In genomic region chr20:62412194-62413024, GRCh38 we compare ENCODE assay signal across 1 cellular context.
TF ChIP-seq lines count a peak whose summit lies in the region.

No MANE protein-coding gene starts in this region.

TF ChIP-seq in HepG2, 621 proteins besides CTCF, POLR2A, EP300 and RAD21 (continued from another document and continues in another):
- TF ChIP-seq ZNF784 (CRISPR knock-in tag; IDR thresholded peaks at IDR 0.05; ENCODE audit: borderline replicate concordance) (no peak), ZNF841 (CRISPR knock-in tag; IDR thresholded peaks at IDR 0.05; ENCODE audit: borderline replicate concordance) (no peak), MED8 (CRISPR knock-in tag; IDR thresholded peaks at IDR 0.05; ENCODE audit: insufficient replicate concordance) (no peak), ZNF704 (CRISPR knock-in tag; IDR thresholded peaks at IDR 0.05; ENCODE audit: borderline replicate concordance) (no peak), ZNF703 (CRISPR knock-in tag; IDR thresholded peaks at IDR 0.05; ENCODE audit: borderline replicate concordance) (no peak), ZFP62 (CRISPR knock-in tag; IDR thresholded peaks at IDR 0.05) (no peak), ZNF276 (CRISPR knock-in tag; IDR thresholded peaks at IDR 0.05; ENCODE audit: low read depth) (no peak), ZIK1 (CRISPR knock-in tag; IDR thresholded peaks at IDR 0.05; ENCODE audit: borderline replicate concordance, low read depth) (no peak), ZNF207 (IDR thresholded peaks at IDR 0.05; ENCODE audit: borderline replicate concordance) (no peak), RARG (CRISPR knock-in tag; IDR thresholded peaks at IDR 0.05; ENCODE audit: low read depth) (no peak), NFKB2 (CRISPR knock-in tag; IDR thresholded peaks at IDR 0.05; ENCODE audit: borderline replicate concordance) (0 out of 2 replicates have a peak, but pooled peaks have one; percentile 20), FOXK1 (CRISPR knock-in tag; IDR thresholded peaks at IDR 0.05; ENCODE audit: borderline replicate concordance, low read depth) (no peak), PHF5A (CRISPR knock-in tag; IDR thresholded peaks at IDR 0.05; ENCODE audit: low read depth, unreplicated experiment) (no peak), ZNF567 (CRISPR knock-in tag; IDR thresholded peaks at IDR 0.05; ENCODE audit: borderline replicate concordance) (no peak), HBP1 (CRISPR knock-in tag; IDR thresholded peaks at IDR 0.05; ENCODE audit: low read depth) (no peak), SMAD3 (CRISPR knock-in tag; IDR thresholded peaks at IDR 0.05) (no peak), SPEN (CRISPR knock-in tag; IDR thresholded peaks at IDR 0.05; ENCODE audit: low read depth) (0 out of 2 replicates have a peak, but pooled peaks have one; percentile 36), RBM22 (optimal IDR thresholded peaks at IDR 0.05; ENCODE audit: low read length) (no peak), PAXIP1 (CRISPR knock-in tag; conservative IDR thresholded peaks at IDR 0.05) (peak; percentile 62), POLR2G (IDR thresholded peaks at IDR 0.05; ENCODE audit: low read depth, low read length) (no peak; the same call in 1 of the 2 replicates), NCOR1 (IDR thresholded peaks at IDR 0.05; ENCODE audit: borderline replicate concordance, low read length) (peak; percentile 51; the same call in 1 of the 2 replicates), ZBTB20 (CRISPR knock-in tag; IDR thresholded peaks at IDR 0.05; ENCODE audit: borderline replicate concordance, low read depth) (no peak), ZNF597 (CRISPR knock-in tag; IDR thresholded peaks at IDR 0.05) (no peak), RXRA (CRISPR knock-in tag; IDR thresholded peaks at IDR 0.05) (peak; percentile 80), ZNF691 (CRISPR knock-in tag; IDR thresholded peaks at IDR 0.05; ENCODE audit: borderline replicate concordance, low read depth) (0 out of 2 replicates have a peak, but pooled peaks have one; percentile 56)
- TF ChIP-seq, protein P1, sequence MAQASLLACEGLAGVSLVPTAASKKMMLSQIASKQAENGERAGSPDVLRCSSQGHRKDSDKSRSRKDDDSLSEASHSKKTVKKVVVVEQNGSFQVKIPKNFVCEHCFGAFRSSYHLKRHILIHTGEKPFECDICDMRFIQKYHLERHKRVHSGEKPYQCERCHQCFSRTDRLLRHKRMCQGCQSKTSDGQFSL (CRISPR knock-in tag; IDR thresholded peaks at IDR 0.05), result no peak
- TF ChIP-seq, protein P2, sequence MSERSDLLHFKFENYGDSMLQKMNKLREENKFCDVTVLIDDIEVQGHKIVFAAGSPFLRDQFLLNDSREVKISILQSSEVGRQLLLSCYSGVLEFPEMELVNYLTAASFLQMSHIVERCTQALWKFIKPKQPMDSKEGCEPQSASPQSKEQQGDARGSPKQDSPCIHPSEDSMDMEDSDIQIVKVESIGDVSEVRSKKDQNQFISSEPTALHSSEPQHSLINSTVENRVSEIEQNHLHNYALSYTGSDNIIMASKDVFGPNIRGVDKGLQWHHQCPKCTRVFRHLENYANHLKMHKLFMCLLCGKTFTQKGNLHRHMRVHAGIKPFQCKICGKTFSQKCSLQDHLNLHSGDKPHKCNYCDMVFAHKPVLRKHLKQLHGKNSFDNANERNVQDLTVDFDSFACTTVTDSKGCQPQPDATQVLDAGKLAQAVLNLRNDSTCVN (CRISPR knock-in tag; IDR thresholded peaks at IDR 0.05; ENCODE audit: borderline replicate concordance), result no peak; the same call in 1 of the 2 replicates
- TF ChIP-seq, protein P3, sequence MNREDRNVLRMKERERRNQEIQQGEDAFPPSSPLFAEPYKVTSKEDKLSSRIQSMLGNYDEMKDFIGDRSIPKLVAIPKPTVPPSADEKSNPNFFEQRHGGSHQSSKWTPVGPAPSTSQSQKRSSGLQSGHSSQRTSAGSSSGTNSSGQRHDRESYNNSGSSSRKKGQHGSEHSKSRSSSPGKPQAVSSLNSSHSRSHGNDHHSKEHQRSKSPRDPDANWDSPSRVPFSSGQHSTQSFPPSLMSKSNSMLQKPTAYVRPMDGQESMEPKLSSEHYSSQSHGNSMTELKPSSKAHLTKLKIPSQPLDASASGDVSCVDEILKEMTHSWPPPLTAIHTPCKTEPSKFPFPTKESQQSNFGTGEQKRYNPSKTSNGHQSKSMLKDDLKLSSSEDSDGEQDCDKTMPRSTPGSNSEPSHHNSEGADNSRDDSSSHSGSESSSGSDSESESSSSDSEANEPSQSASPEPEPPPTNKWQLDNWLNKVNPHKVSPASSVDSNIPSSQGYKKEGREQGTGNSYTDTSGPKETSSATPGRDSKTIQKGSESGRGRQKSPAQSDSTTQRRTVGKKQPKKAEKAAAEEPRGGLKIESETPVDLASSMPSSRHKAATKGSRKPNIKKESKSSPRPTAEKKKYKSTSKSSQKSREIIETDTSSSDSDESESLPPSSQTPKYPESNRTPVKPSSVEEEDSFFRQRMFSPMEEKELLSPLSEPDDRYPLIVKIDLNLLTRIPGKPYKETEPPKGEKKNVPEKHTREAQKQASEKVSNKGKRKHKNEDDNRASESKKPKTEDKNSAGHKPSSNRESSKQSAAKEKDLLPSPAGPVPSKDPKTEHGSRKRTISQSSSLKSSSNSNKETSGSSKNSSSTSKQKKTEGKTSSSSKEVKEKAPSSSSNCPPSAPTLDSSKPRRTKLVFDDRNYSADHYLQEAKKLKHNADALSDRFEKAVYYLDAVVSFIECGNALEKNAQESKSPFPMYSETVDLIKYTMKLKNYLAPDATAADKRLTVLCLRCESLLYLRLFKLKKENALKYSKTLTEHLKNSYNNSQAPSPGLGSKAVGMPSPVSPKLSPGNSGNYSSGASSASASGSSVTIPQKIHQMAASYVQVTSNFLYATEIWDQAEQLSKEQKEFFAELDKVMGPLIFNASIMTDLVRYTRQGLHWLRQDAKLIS (CRISPR knock-in tag; IDR thresholded peaks at IDR 0.05), result no peak
- TF ChIP-seq, protein P4, sequence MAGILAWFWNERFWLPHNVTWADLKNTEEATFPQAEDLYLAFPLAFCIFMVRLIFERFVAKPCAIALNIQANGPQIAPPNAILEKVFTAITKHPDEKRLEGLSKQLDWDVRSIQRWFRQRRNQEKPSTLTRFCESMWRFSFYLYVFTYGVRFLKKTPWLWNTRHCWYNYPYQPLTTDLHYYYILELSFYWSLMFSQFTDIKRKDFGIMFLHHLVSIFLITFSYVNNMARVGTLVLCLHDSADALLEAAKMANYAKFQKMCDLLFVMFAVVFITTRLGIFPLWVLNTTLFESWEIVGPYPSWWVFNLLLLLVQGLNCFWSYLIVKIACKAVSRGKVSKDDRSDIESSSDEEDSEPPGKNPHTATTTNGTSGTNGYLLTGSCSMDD (CRISPR knock-in tag; IDR thresholded peaks at IDR 0.05), result no peak
- TF ChIP-seq, protein P5, sequence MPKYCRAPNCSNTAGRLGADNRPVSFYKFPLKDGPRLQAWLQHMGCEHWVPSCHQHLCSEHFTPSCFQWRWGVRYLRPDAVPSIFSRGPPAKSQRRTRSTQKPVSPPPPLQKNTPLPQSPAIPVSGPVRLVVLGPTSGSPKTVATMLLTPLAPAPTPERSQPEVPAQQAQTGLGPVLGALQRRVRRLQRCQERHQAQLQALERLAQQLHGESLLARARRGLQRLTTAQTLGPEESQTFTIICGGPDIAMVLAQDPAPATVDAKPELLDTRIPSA (CRISPR knock-in tag; IDR thresholded peaks at IDR 0.05; ENCODE audit: borderline replicate concordance), result no peak
